ENCODE assay signal across 31 cellular contexts in the genomic region with DNA sequence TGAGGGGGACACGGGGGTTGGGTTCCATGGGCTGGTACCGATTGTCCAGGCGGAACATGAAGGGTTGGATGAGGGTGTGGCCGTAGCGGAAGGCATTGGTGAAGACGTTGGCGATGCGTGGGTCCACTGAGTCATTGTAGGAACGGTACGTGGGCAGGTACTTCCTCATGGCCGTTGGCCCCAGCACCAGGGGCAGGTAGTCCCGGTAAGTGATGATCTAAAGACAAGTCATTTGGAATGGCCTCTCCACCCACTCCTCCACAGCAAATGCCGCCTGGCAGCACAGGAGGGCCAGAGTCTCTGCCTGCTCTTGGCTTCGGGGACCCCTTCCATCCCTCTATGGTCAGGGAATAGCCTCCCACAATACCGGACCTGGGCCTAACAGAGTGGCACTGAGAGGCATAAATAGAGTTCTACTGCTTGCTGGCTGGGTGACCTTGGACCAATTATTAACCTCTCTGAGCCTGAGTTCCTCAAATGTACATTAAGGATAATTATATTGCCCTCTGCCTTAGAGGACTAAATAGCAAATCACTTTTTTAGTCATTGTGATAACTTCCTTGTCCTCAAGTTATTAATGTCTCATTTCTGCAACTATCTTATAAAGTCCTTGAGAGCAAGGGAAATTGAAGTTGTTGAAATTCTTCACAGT. TPM values are rescaled to one million over a fixed set of nuclear protein-coding genes. Genes with fewer than 3 reads are reported as not detected.
A peak's percentile ranks its signal among the peaks of the same experiment; 100 is the strongest.
DNase-seq lines count a peak whose midpoint lies in the region; ATAC-seq, FAIRE-seq and TF ChIP-seq lines count a peak whose summit lies in the region.
"Had no signal": no experiment of that assay in that cellular context is flagged by ENCODE, and none has a peak within 500 bp of the region (broad histone marks: within the 10 kb centered on the region; RNA-seq: fewer than 3 reads in every experiment).

No MANE protein-coding gene starts in this region.

- no peak overlapping the region for H3K9ac ChIP-seq in HepG2 (ENCODE audit: insufficient read depth, low read depth, low read length)
- H3K9ac ChIP-seq: KMS-11, parathyroid adenoma had no signal

- no peak for DNase-seq in HepG2 (ENCODE audit: low spot score)
- DNase-seq in right lobe of liver: no peak
- no peak for DNase-seq in HTR-8/SVneo (ENCODE audit: insufficient read length, low spot score)
- DNase-seq in nephron progenitor cell: no peak
- DNase-seq in A172 (ENCODE audit: low spot score): no peak
- no peak for DNase-seq in KG1 (lab: John Stamatoyannopoulos, UW)
- DNase-seq in upper lobe of left lung: no peak
- DNase-seq: activated CD4-positive, CD25-positive, alpha-beta regulatory T cell; activated gamma-delta T cell; activated naive CD8-positive, alpha-beta T cell treated with anti-CD3 and anti-CD28 coated beads, Interleukin-2, amount 10 ng/mL, durations not matched to agents 7 days and 5 days; colonic mucosa; effector CD8-positive, alpha-beta T cell; MG63; NCI-H2029; NCI-H510A treated with DMSO at 0.1 percent for 48 hours; OCI-M1; stimulated activated CD4-positive, alpha-beta T cell treated with anti-CD3 and anti-CD28 coated beads, Interleukin-1b, Interleukin-23, amount 100 ng/mL, for 48 hours; stimulated activated naive CD8-positive, alpha-beta T cell treated with anti-CD3 and anti-CD28 coated beads, Interleukin-15, amount 100 ng/mL, for 72 hours; uterus had no signal

- no TSS peak for BruUV-seq in HepG2 (replicated peaks; lab: Mats Ljungman, UMichigan)

- WGBS in HepG2 (ENCODE audit: low lambda C conversion rate): 40% methylated on average over 15 of the region's 15 CpGs
- 60% methylated on average over 9 of the region's 15 CpGs for WGBS in right lobe of liver (ENCODE audit: insufficient coverage, low coverage, low lambda C conversion rate, missing lambda C conversion rate)
- WGBS in upper lobe of left lung, 2 donors: 62 to 80% methylated on average over 15 of the region's 15 CpGs

- H3K27ac ChIP-seq in HepG2 (ENCODE audit: extremely low read length, insufficient read depth, low read length): no peak overlapping the region
- H3K27ac ChIP-seq in right lobe of liver: no peak overlapping the region
- no peak overlapping the region for H3K27ac ChIP-seq in upper lobe of left lung
- H3K27ac ChIP-seq: ascending aorta, colonic mucosa, KMS-11, parathyroid adenoma, SK-N-MC, thoracic aorta, uterus had no signal

- H3K9me3 ChIP-seq in HepG2 (ENCODE audit: low read length) (no peaks in the 10 kb centered on the region), right lobe of liver (no peaks in the 10 kb centered on the region), upper lobe of left lung (no peaks in the 10 kb centered on the region)
- H3K9me3 ChIP-seq: ascending aorta, colonic mucosa, MG63, thoracic aorta, uterus had no signal

- no peak for TF ChIP-seq EP300 in HepG2 (IDR thresholded peaks at IDR 0.05; ENCODE audit: low read depth in 2 of 2, low read length in 2 of 2)
- TF ChIP-seq EP300 in HepG2 (CRISPR knock-in tag; IDR thresholded peaks at IDR 0.05; ENCODE audit: borderline replicate concordance): no peak
- no peak for TF ChIP-seq EP300 in upper lobe of left lung (IDR thresholded peaks at IDR 0.05)

- ATAC-seq in HepG2: no peak
- no peak for ATAC-seq in right lobe of liver
- ATAC-seq in upper lobe of left lung (ENCODE audit: low FRiP score in 2 of 2): no peak
- ATAC-seq: left lobe of liver; stimulated activated naive CD8-positive, alpha-beta T cell treated with anti-CD3 and anti-CD28 coated beads, Interleukin-15, amount 100 ng/mL, for 72 hours had no signal

- H3K9me3 Mint-ChIP-seq in nephron progenitor cell: no peaks in the 10 kb centered on the region
- H3K9me3 Mint-ChIP-seq: activated naive CD8-positive, alpha-beta T cell treated with anti-CD3 and anti-CD28 coated beads, Interleukin-2, amount 10 ng/mL, durations not matched to agents 7 days and 5 days; stimulated activated naive CD8-positive, alpha-beta T cell treated with anti-CD3 and anti-CD28 coated beads, Interleukin-15, amount 100 ng/mL, for 72 hours; T-helper 1 cell treated with Interleukin-12 subunit alpha and Interleukin-12 subunit beta and Interleukin-4 antibody, amounts not matched to agents 30 μg/mL and 1 μg/mL, for 36 hours had no signal

- H4K20me1 ChIP-seq in HepG2 (ENCODE audit: insufficient read depth, low read length): no peaks in the 10 kb centered on the region

- H3K36me3 ChIP-seq in HepG2 (replicated peaks in 1 of 2; ENCODE audit: control insufficient read depth in 1 of 2, insufficient read depth in 2 of 2, low read length in 2 of 2): no peaks in the 10 kb centered on the region
- no peaks in the 10 kb centered on the region for H3K36me3 ChIP-seq in right lobe of liver
- H3K36me3 ChIP-seq in upper lobe of left lung: no peaks in the 10 kb centered on the region
- H3K36me3 ChIP-seq: ascending aorta, colonic mucosa, MG63, thoracic aorta, uterus had no signal

- peaks cover 35% of the 10 kb centered on the region for H3K27me3 Mint-ChIP-seq in nephron progenitor cell (ENCODE audit: low read depth, poor library complexity)

- TF ChIP-seq CTCF in HepG2 (CRISPR knock-in tag; IDR thresholded peaks at IDR 0.05): no peak
- no peak for TF ChIP-seq CTCF in right lobe of liver (IDR thresholded peaks at IDR 0.05)
- TF ChIP-seq CTCF in nephron progenitor cell (IDR thresholded peaks at IDR 0.05): no peak
- no peak for TF ChIP-seq CTCF in upper lobe of left lung (IDR thresholded peaks at IDR 0.05)

- H2AFZ ChIP-seq in HepG2 (ENCODE audit: low read length): no peak overlapping the region
- H2AFZ ChIP-seq: parathyroid adenoma had no signal

- no peaks in the 10 kb centered on the region; the same call in 1 of the 2 replicates for H3K4me1 ChIP-seq in HepG2 (ENCODE audit: insufficient read depth, low read length)
- H3K4me1 ChIP-seq in right lobe of liver: peaks cover 0 to under 1% (median 0%) of the 10 kb centered on the region in 4 donors
- H3K4me1 ChIP-seq in upper lobe of left lung: peaks cover 0 to 9% (median 2%) of the 10 kb centered on the region in 4 donors
- H3K4me1 ChIP-seq: ascending aorta, colonic mucosa, parathyroid adenoma, uterus had no signal

- TF ChIP-seq POLR2A in HepG2 (IDR thresholded peaks at IDR 0.05; ENCODE audit: insufficient read depth in 1 of 2, low read depth in 2 of 2, low read length in 2 of 2): no peak
- TF ChIP-seq POLR2A in right lobe of liver (IDR thresholded peaks at IDR 0.05): no peak
- TF ChIP-seq POLR2A in upper lobe of left lung (IDR thresholded peaks at IDR 0.05): no peak

- H3K4me3 ChIP-seq in HepG2 (replicated peaks in 1 of 3; ENCODE audit: insufficient read depth in 1 of 3, low read depth in 2 of 3, low read length in 3 of 3) (no peak overlapping the region), right lobe of liver (no peak overlapping the region), upper lobe of left lung (no peak overlapping the region)
- H3K4me3 ChIP-seq: ascending aorta, colonic mucosa, MG63, SK-N-MC, smooth muscle cell, thoracic aorta, uterus had no signal

- H3K79me2 ChIP-seq in HepG2 (ENCODE audit: insufficient read depth, low read length): no peaks in the 10 kb centered on the region
- H3K79me2 ChIP-seq: parathyroid adenoma had no signal

- no peaks in the 10 kb centered on the region for H3K36me3 Mint-ChIP-seq in nephron progenitor cell (ENCODE audit: low read depth)
- H3K36me3 Mint-ChIP-seq: activated naive CD8-positive, alpha-beta T cell treated with anti-CD3 and anti-CD28 coated beads, Interleukin-2, amount 10 ng/mL, durations not matched to agents 7 days and 5 days had no signal

- H3K4me2 ChIP-seq in HepG2 (ENCODE audit: low read depth, low read length): no peak overlapping the region
- H3K4me2 ChIP-seq: KMS-11, smooth muscle cell had no signal

- intact Hi-C loops in HepG2 (cut with micrococcal nuclease; ENCODE audit: unreplicated experiment): no loop called here
- intact Hi-C loops in right lobe of liver (cut with DNase I): no loop called here

- peak overlapping the region; percentile 29 for H3K27ac Mint-ChIP-seq in nephron progenitor cell
- H3K27ac Mint-ChIP-seq: activated naive CD8-positive, alpha-beta T cell treated with anti-CD3 and anti-CD28 coated beads, Interleukin-2, amount 10 ng/mL, durations not matched to agents 7 days and 5 days had no signal

- H3K4me1 Mint-ChIP-seq in nephron progenitor cell: peaks cover 3% of the 10 kb centered on the region
- H3K4me1 Mint-ChIP-seq: activated naive CD8-positive, alpha-beta T cell treated with anti-CD3 and anti-CD28 coated beads, Interleukin-2, amount 10 ng/mL, durations not matched to agents 7 days and 5 days; stimulated activated naive CD8-positive, alpha-beta T cell treated with anti-CD3 and anti-CD28 coated beads, Interleukin-15, amount 100 ng/mL, for 72 hours had no signal

- FAIRE-seq in HepG2 (lab: Jason Lieb, UNC) (no peak), HTR-8/SVneo (lab: Jason Lieb, UNC) (peak; percentile 79)
- FAIRE-seq: H1 had no signal

- H3K27me3 ChIP-seq in HepG2 (ENCODE audit: control insufficient read depth in 1 of 2, insufficient read depth in 2 of 2, low read length in 2 of 2) (peaks cover 4 to 63% of the 10 kb centered on the region in 2 experiments; a peak in 4 of 5 replicates), right lobe of liver (no peaks in the 10 kb centered on the region), upper lobe of left lung (no peaks in the 10 kb centered on the region)
- H3K27me3 ChIP-seq: ascending aorta, colonic mucosa, MG63, uterus had no signal

- CTCF ChIA-PET in HepG2 (lab: Yijun Ruan, JAX; ENCODE audit: low intra/inter-chr PET ratio, low total read pairs): no interaction called here

- no peak overlapping the region for H3K4me3 Mint-ChIP-seq in nephron progenitor cell
- H3K4me3 Mint-ChIP-seq: activated naive CD8-positive, alpha-beta T cell treated with anti-CD3 and anti-CD28 coated beads, Interleukin-2, amount 10 ng/mL, durations not matched to agents 7 days and 5 days; stimulated activated naive CD8-positive, alpha-beta T cell treated with anti-CD3 and anti-CD28 coated beads, Interleukin-15, amount 100 ng/mL, for 72 hours; T-helper 1 cell treated with Interleukin-12 subunit alpha and Interleukin-12 subunit beta and Interleukin-4 antibody, amounts not matched to agents 30 μg/mL and 1 μg/mL, for 36 hours had no signal

- in situ Hi-C loops in HepG2 (cut with HindIII; ENCODE audit: extremely low pct_ligation_motif_present, low pct_unique_long_range_greater_than_20kb): no loop called here

- TF ChIP-seq RAD21 in HepG2 (CRISPR knock-in tag; IDR thresholded peaks at IDR 0.05): no peak

- POLR2A ChIA-PET in HepG2 (lab: Yijun Ruan, JAX): no interaction called here

RNA-seq across cellular contexts. Expression of a gene that starts 7.2 kb away (rescaled TPM):
- not detected in 2 replicates for total RNA-seq in HepG2 (2016; rRNA removed; fragmentation: Illumina TruSeq; extraction: Trizol)
- not detected in 2 replicates for total RNA-seq in HepG2 (2016; cell fraction: cytosol; rRNA removed; fragmentation: Illumina TruSeq; extraction: Trizol; ENCODE audit: low read depth)
- total RNA-seq in HepG2 (2016; cell fraction: insoluble cytoplasmic fraction; rRNA removed; fragmentation: Illumina TruSeq; extraction: Trizol): not detected in 2 replicates
- not detected in 2 replicates for total RNA-seq in HepG2 (2016; cell fraction: membrane; rRNA removed; fragmentation: Illumina TruSeq; extraction: Trizol)
- not detected in 2 replicates for total RNA-seq in HepG2 (2016; cell fraction: nucleus; rRNA removed; fragmentation: Illumina TruSeq; extraction: Trizol)
- not detected in 2 replicates for polyA plus RNA-seq in HepG2 (2011; rRNA removed)
- not detected in 2 replicates for polyA plus RNA-seq in HepG2 (2011; cell fraction: cytosol; rRNA removed)
- polyA plus RNA-seq in HepG2 (2011; cell fraction: nucleus; rRNA removed): 0.06 and 0.09 TPM in 2 replicates
- polyA plus RNA-seq in HepG2 (2012): not detected in 2 replicates
- polyA plus RNA-seq in HepG2 (2016; cell fraction: cytosol; fragmentation: Illumina TruSeq; extraction: Trizol; ENCODE audit: low read depth): not detected in 2 replicates
- not detected in 2 replicates for polyA plus RNA-seq in HepG2 (2016; cell fraction: insoluble cytoplasmic fraction; fragmentation: Illumina TruSeq; extraction: Trizol; ENCODE audit: low read depth)
- not detected in 2 replicates for polyA plus RNA-seq in HepG2 (2016; cell fraction: membrane; fragmentation: Illumina TruSeq; extraction: Trizol; ENCODE audit: low read depth)
- polyA plus RNA-seq in HepG2 (2016; cell fraction: nucleus; fragmentation: Illumina TruSeq; extraction: Trizol; ENCODE audit: insufficient read depth, low read depth): not detected in 2 replicates
- not detected in 2 replicates for polyA minus RNA-seq in HepG2 (2011; rRNA and poly(A)+ RNA removed; ENCODE audit: low replicate concordance)
- not detected in 2 replicates for polyA minus RNA-seq in HepG2 (2011; cell fraction: cytosol; rRNA and poly(A)+ RNA removed)
- not detected in 2 replicates for polyA minus RNA-seq in HepG2 (2011; cell fraction: nucleus; rRNA and poly(A)+ RNA removed)
- 1 to 10 TPM in 2 of 6 experiments, under 1 TPM in 2, not detected in 2; 0.26 to 4.2 (median 1.9) TPM for total RNA-seq in right lobe of liver
- total RNA-seq in A172 (2014; rRNA removed; shearing (Covaris generic)): not detected in 2 replicates
- 1 to 10 TPM in 4 of 6 donors, under 1 TPM in 2; 0.71 to 4.6 (median 1.0) TPM for total RNA-seq in upper lobe of left lung
- total RNA-seq: activated naive CD8-positive, alpha-beta T cell treated with anti-CD3 and anti-CD28 coated beads, Interleukin-2, amount 10 ng/mL, durations not matched to agents 7 days and 5 days; colonic mucosa; HT1080; smooth muscle cell had no signal
- polyA plus RNA-seq: BJ, neural cell had no signal

RNA-seq across cellular contexts. Expression of a gene that starts 35.2 kb away (rescaled TPM):
- total RNA-seq in HepG2 (2016; rRNA removed; fragmentation: Illumina TruSeq; extraction: Trizol) (not detected in 2 replicates), right lobe of liver (not detected), upper lobe of left lung (not detected)
- 0.51 TPM in 1 of 2 replicates, not detected in the other for total RNA-seq in HepG2 (2016; cell fraction: cytosol; rRNA removed; fragmentation: Illumina TruSeq; extraction: Trizol; ENCODE audit: low read depth)
- 0.13 TPM in 1 of 2 replicates, not detected in the other for total RNA-seq in HepG2 (2016; cell fraction: insoluble cytoplasmic fraction; rRNA removed; fragmentation: Illumina TruSeq; extraction: Trizol)
- not detected in 2 replicates for total RNA-seq in HepG2 (2016; cell fraction: membrane; rRNA removed; fragmentation: Illumina TruSeq; extraction: Trizol)
- not detected in 2 replicates for total RNA-seq in HepG2 (2016; cell fraction: nucleus; rRNA removed; fragmentation: Illumina TruSeq; extraction: Trizol)
- polyA plus RNA-seq in HepG2 (2011; rRNA removed): 0.03 TPM in 1 of 2 replicates, not detected in the other
- polyA plus RNA-seq in HepG2 (2011; cell fraction: cytosol; rRNA removed): 0.04 TPM in 1 of 2 replicates, not detected in the other
- polyA plus RNA-seq in HepG2 (2011; cell fraction: nucleus; rRNA removed): not detected in 2 replicates
- not detected in 2 replicates for polyA plus RNA-seq in HepG2 (2012)
- 0.10 and 0.11 TPM in 2 replicates for polyA plus RNA-seq in HepG2 (2016; cell fraction: cytosol; fragmentation: Illumina TruSeq; extraction: Trizol; ENCODE audit: low read depth)
- polyA plus RNA-seq in HepG2 (2016; cell fraction: insoluble cytoplasmic fraction; fragmentation: Illumina TruSeq; extraction: Trizol; ENCODE audit: low read depth): not detected in 2 replicates
- polyA plus RNA-seq in HepG2 (2016; cell fraction: membrane; fragmentation: Illumina TruSeq; extraction: Trizol; ENCODE audit: low read depth): not detected in 2 replicates
- not detected in 2 replicates for polyA plus RNA-seq in HepG2 (2016; cell fraction: nucleus; fragmentation: Illumina TruSeq; extraction: Trizol; ENCODE audit: insufficient read depth, low read depth)
- 0.26 TPM in 1 of 2 replicates, not detected in the other for polyA minus RNA-seq in HepG2 (2011; rRNA and poly(A)+ RNA removed; ENCODE audit: low replicate concordance)
- not detected in 2 replicates for polyA minus RNA-seq in HepG2 (2011; cell fraction: cytosol; rRNA and poly(A)+ RNA removed)
- not detected in 2 replicates for polyA minus RNA-seq in HepG2 (2011; cell fraction: nucleus; rRNA and poly(A)+ RNA removed)
- not detected in 2 replicates for total RNA-seq in A172 (2014; rRNA removed; shearing (Covaris generic))
- total RNA-seq: activated naive CD8-positive, alpha-beta T cell treated with anti-CD3 and anti-CD28 coated beads, Interleukin-2, amount 10 ng/mL, durations not matched to agents 7 days and 5 days; ascending aorta; colonic mucosa; left lobe of liver; thoracic aorta; uterus had no signal
- polyA plus RNA-seq: neural cell had no signal

RNA-seq across cellular contexts. Expression of a gene that starts 54.5 kb away (rescaled TPM):
- 24.8 and 26.3 TPM in 2 replicates for total RNA-seq in HepG2 (2016; rRNA removed; fragmentation: Illumina TruSeq; extraction: Trizol)
- total RNA-seq in HepG2 (2016; cell fraction: cytosol; rRNA removed; fragmentation: Illumina TruSeq; extraction: Trizol; ENCODE audit: low read depth): 6.2 and 6.6 TPM in 2 replicates
- 22.8 and 25.4 TPM in 2 replicates for total RNA-seq in HepG2 (2016; cell fraction: insoluble cytoplasmic fraction; rRNA removed; fragmentation: Illumina TruSeq; extraction: Trizol)
- total RNA-seq in HepG2 (2016; cell fraction: membrane; rRNA removed; fragmentation: Illumina TruSeq; extraction: Trizol): 7.3 and 8.1 TPM in 2 replicates
- total RNA-seq in HepG2 (2016; cell fraction: nucleus; rRNA removed; fragmentation: Illumina TruSeq; extraction: Trizol): 23.0 and 27.7 TPM in 2 replicates
- polyA plus RNA-seq in HepG2 (2011; rRNA removed): 16.1 and 21.3 TPM in 2 replicates
- 10.5 and 11.3 TPM in 2 replicates for polyA plus RNA-seq in HepG2 (2011; cell fraction: cytosol; rRNA removed)
- 65.5 and 71.8 TPM in 2 replicates for polyA plus RNA-seq in HepG2 (2011; cell fraction: nucleus; rRNA removed)
- polyA plus RNA-seq in HepG2 (2012): 15.3 and 16.5 TPM in 2 replicates
- 2.5 and 2.6 TPM in 2 replicates for polyA plus RNA-seq in HepG2 (2016; cell fraction: cytosol; fragmentation: Illumina TruSeq; extraction: Trizol; ENCODE audit: low read depth)
- 17.3 and 22.5 TPM in 2 replicates for polyA plus RNA-seq in HepG2 (2016; cell fraction: insoluble cytoplasmic fraction; fragmentation: Illumina TruSeq; extraction: Trizol; ENCODE audit: low read depth)
- 3.8 and 3.9 TPM in 2 replicates for polyA plus RNA-seq in HepG2 (2016; cell fraction: membrane; fragmentation: Illumina TruSeq; extraction: Trizol; ENCODE audit: low read depth)
- 50.4 and 56.7 TPM in 2 replicates for polyA plus RNA-seq in HepG2 (2016; cell fraction: nucleus; fragmentation: Illumina TruSeq; extraction: Trizol; ENCODE audit: insufficient read depth, low read depth)
- 18.2 and 25.5 TPM in 2 replicates for polyA minus RNA-seq in HepG2 (2011; rRNA and poly(A)+ RNA removed; ENCODE audit: low replicate concordance)
- 6.3 and 8.2 TPM in 2 replicates for polyA minus RNA-seq in HepG2 (2011; cell fraction: cytosol; rRNA and poly(A)+ RNA removed)
- 26.3 and 32.4 TPM in 2 replicates for polyA minus RNA-seq in HepG2 (2011; cell fraction: nucleus; rRNA and poly(A)+ RNA removed)
- 1 to 10 TPM; 3.3 to 9.2 (median 7.2) TPM for total RNA-seq in right lobe of liver
- total RNA-seq in A172 (2014; rRNA removed; shearing (Covaris generic)): 10.3 and 16.1 TPM in 2 replicates
- total RNA-seq in upper lobe of left lung: 10 to 100 TPM; 11.7 to 44.0 (median 15.0) TPM

RNA-seq across cellular contexts. Expression of a gene that starts 55.0 kb away (rescaled TPM):
- not detected in 2 replicates for total RNA-seq in HepG2 (2016; rRNA removed; fragmentation: Illumina TruSeq; extraction: Trizol)
- not detected in 2 replicates for total RNA-seq in HepG2 (2016; cell fraction: cytosol; rRNA removed; fragmentation: Illumina TruSeq; extraction: Trizol; ENCODE audit: low read depth)
- total RNA-seq in HepG2 (2016; cell fraction: insoluble cytoplasmic fraction; rRNA removed; fragmentation: Illumina TruSeq; extraction: Trizol): not detected in 2 replicates
- not detected in 2 replicates for total RNA-seq in HepG2 (2016; cell fraction: membrane; rRNA removed; fragmentation: Illumina TruSeq; extraction: Trizol)
- total RNA-seq in HepG2 (2016; cell fraction: nucleus; rRNA removed; fragmentation: Illumina TruSeq; extraction: Trizol): not detected in 2 replicates
- polyA plus RNA-seq in HepG2 (2011; rRNA removed): 0.25 TPM in 1 of 2 replicates, not detected in the other
- polyA plus RNA-seq in HepG2 (2011; cell fraction: cytosol; rRNA removed): 0.03 TPM in 1 of 2 replicates, not detected in the other
- polyA plus RNA-seq in HepG2 (2011; cell fraction: nucleus; rRNA removed): 0.09 and 0.50 TPM in 2 replicates
- 0.03 TPM in 1 of 2 replicates, not detected in the other for polyA plus RNA-seq in HepG2 (2012)
- polyA plus RNA-seq in HepG2 (2016; cell fraction: cytosol; fragmentation: Illumina TruSeq; extraction: Trizol; ENCODE audit: low read depth): not detected in 2 replicates
- not detected in 2 replicates for polyA plus RNA-seq in HepG2 (2016; cell fraction: insoluble cytoplasmic fraction; fragmentation: Illumina TruSeq; extraction: Trizol; ENCODE audit: low read depth)
- not detected in 2 replicates for polyA plus RNA-seq in HepG2 (2016; cell fraction: membrane; fragmentation: Illumina TruSeq; extraction: Trizol; ENCODE audit: low read depth)
- not detected in 2 replicates for polyA plus RNA-seq in HepG2 (2016; cell fraction: nucleus; fragmentation: Illumina TruSeq; extraction: Trizol; ENCODE audit: insufficient read depth, low read depth)
- polyA minus RNA-seq in HepG2 (2011; rRNA and poly(A)+ RNA removed; ENCODE audit: low replicate concordance): 0.26 TPM in 1 of 2 replicates, not detected in the other
- polyA minus RNA-seq in HepG2 (2011; cell fraction: cytosol; rRNA and poly(A)+ RNA removed): not detected in 2 replicates
- under 0.01 TPM in 1 of 2 replicates, not detected in the other for polyA minus RNA-seq in HepG2 (2011; cell fraction: nucleus; rRNA and poly(A)+ RNA removed)
- total RNA-seq in right lobe of liver: 1 to 10 TPM in 5 of 6 experiments, under 1 TPM in 1; 0.87 to 8.3 (median 3.8) TPM
- not detected in 2 replicates for total RNA-seq in A172 (2014; rRNA removed; shearing (Covaris generic))
- 10 to 100 TPM; 14.0 to 50.3 (median 24.1) TPM for total RNA-seq in upper lobe of left lung
